ENCODE assay signal across 8 cellular contexts in the genomic region with DNA sequence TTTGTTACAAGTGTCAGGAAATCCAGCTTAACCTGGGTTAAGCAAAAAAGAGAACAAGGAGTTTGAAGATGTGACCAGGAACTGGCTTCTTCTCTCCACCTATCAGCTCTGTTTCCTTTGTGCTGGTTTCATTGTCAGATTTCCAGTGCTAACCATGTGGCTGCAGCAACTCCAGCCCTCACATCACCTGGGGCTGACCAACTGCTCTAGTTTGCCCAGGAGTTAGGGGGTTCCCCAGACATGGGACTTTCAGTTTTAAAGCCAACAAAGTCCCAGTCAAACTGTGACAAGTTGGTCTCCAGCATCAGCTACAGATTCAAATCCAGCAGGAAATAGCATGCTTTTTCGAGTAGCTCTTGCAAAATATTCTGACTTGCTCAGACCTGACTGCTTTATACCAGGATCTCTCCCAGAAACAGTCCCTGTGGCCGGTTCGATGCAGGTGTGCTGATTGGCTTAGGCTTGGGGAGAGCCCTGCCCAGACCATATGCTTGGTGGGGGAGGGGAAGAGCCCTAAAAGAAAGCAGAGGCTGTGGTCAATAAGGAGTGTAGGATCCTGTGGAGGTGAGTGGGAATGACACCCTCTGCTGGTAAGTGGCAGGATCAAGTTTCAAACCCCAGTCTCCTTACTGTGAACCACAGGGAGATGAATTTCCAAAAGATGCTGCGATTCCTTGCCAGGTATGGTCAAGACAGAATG. TPM values are rescaled to one million over a fixed set of nuclear protein-coding genes. Genes with fewer than 3 reads are reported as not detected.
DNase-seq lines count a peak whose midpoint lies in the region; ATAC-seq and TF ChIP-seq lines count a peak whose summit lies in the region.

No MANE protein-coding gene starts in this region.

- no peaks in the 10 kb centered on the region for H3K36me3 Mint-ChIP-seq in chondrocyte (ENCODE audit: low read depth)

- no peak overlapping the region for H3K4me3 Mint-ChIP-seq in stimulated activated naive CD8-positive, alpha-beta T cell treated with anti-CD3 and anti-CD28 coated beads, Interleukin-15, amount 100 ng/mL, for 72 hours
- no peak overlapping the region for H3K4me3 Mint-ChIP-seq in chondrocyte (ENCODE audit: unreplicated experiment)

- intact Hi-C loops in posterior cingulate gyrus (cut with DNase I): loop anchor here (5.0 kb wide), 1 partner anchor 119 kb away; no protein-coding TSS in a partner anchor

- no peaks in the 10 kb centered on the region for H3K9me3 Mint-ChIP-seq in stimulated activated naive CD8-positive, alpha-beta T cell treated with anti-CD3 and anti-CD28 coated beads, Interleukin-15, amount 100 ng/mL, for 72 hours
- H3K9me3 Mint-ChIP-seq in chondrocyte (ENCODE audit: low read depth): no peaks in the 10 kb centered on the region

- H3K27me3 Mint-ChIP-seq in stimulated activated naive CD8-positive, alpha-beta T cell treated with anti-CD3 and anti-CD28 coated beads, Interleukin-15, amount 100 ng/mL, for 72 hours: no peaks in the 10 kb centered on the region
- no peaks in the 10 kb centered on the region for H3K27me3 Mint-ChIP-seq in chondrocyte (ENCODE audit: low read depth)

- no peaks in the 10 kb centered on the region for H3K4me1 ChIP-seq in mononuclear cell (ENCODE audit: insufficient read depth, low read length)

- no peaks in the 10 kb centered on the region for H3K4me1 Mint-ChIP-seq in stimulated activated naive CD8-positive, alpha-beta T cell treated with anti-CD3 and anti-CD28 coated beads, Interleukin-15, amount 100 ng/mL, for 72 hours
- peaks cover 49% of the 10 kb centered on the region for H3K4me1 Mint-ChIP-seq in chondrocyte (ENCODE audit: low read depth)

- ATAC-seq in stimulated activated naive CD8-positive, alpha-beta T cell treated with anti-CD3 and anti-CD28 coated beads, Interleukin-15, amount 100 ng/mL, for 72 hours: peak; percentile 48
- no peak for ATAC-seq in stimulated activated naive CD8-positive, alpha-beta T cell treated with anti-CD3 and anti-CD28 coated beads, Interleukin-15, Interleukin-2, amounts not matched to agents 100 U/mL and 50 U/mL, for 24 hours
- peak; percentile 91 for ATAC-seq in HG02588 (IDR thresholded peaks at IDR 0.05; ENCODE audit: unreplicated experiment)

- no peaks in the 10 kb centered on the region for H3K9me3 ChIP-seq in mononuclear cell (ENCODE audit: low read depth, low read length)

- DNase-seq in stimulated activated naive CD8-positive, alpha-beta T cell treated with anti-CD3 and anti-CD28 coated beads, Interleukin-15, amount 100 ng/mL, for 72 hours: no peak
- no peak for DNase-seq in stimulated activated naive CD8-positive, alpha-beta T cell treated with anti-CD3 and anti-CD28 coated beads, Interleukin-15, Interleukin-2, amounts not matched to agents 100 U/mL and 50 U/mL, for 24 hours
- DNase-seq in NCI-H146 (lab: John Stamatoyannopoulos, UW): peak; percentile 69
- no peak for DNase-seq in chondrocyte (ENCODE audit: low spot score)
- DNase-seq in occipital lobe (lab: John Stamatoyannopoulos, UW): no peak
- no peak for DNase-seq in posterior cingulate gyrus

- peak overlapping the region; percentile 4 for H3K4me3 ChIP-seq in mononuclear cell (ENCODE audit: low read length)

- no peaks in the 10 kb centered on the region for H3K27me3 ChIP-seq in mononuclear cell (ENCODE audit: insufficient read depth, low read length)

- peak; percentile 64 for TF ChIP-seq CTCF in chondrocyte (IDR thresholded peaks at IDR 0.05)

- H3K27ac Mint-ChIP-seq in stimulated activated naive CD8-positive, alpha-beta T cell treated with anti-CD3 and anti-CD28 coated beads, Interleukin-15, amount 100 ng/mL, for 72 hours: no peak overlapping the region
- H3K27ac Mint-ChIP-seq in chondrocyte (ENCODE audit: unreplicated experiment): peak overlapping the region; percentile 87

RNA-seq across cellular contexts. Expression of a gene that starts 49.5 kb away (rescaled TPM):
- total RNA-seq in chondrocyte: 7.4 to 23.2 TPM (median 22.3 TPM) in 3 replicates
- under 0.01 TPM for total RNA-seq in mononuclear cell
- 3.7 TPM for total RNA-seq in occipital lobe
